Comparison of ENCODE assay signal across 10 cellular contexts in the genomic region with DNA sequence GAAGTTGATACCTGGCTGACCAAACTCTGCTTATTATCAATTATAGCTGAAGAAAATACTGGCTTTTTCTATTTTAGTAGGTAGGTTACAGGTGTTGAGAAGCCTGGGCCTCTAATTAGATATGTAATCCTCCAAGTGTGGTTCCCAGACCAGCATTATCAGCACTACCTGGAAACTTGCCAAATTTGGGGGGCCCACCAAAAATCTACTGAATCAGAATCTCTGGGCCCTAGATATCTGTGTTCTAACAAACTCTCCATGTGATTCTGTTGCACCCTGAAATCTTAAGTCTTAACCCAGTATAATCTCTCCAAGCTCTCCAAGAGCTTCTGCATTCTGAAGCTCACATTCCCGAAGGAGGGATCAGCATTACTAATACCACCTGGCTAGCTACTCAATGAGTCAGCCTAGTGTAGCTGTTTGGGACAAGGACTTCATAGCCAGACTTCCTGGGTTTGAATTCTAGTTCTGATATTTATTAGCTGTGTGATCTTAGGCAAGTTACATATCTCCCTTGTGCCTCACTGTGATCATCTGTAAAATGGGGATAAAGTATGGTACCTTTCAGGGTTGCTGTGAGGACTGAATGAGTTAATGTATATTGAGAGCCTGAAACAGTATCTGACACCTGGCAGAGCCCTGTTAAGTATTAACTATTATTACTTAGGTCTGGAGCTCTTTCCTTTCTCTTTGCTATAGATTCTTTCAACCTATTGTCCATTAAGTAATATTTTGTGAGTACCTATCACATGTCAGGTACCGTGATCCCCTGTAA. TPM values are rescaled to one million over a fixed set of nuclear protein-coding genes. Genes with fewer than 3 reads are reported as not detected.
DNase-seq lines count a peak whose midpoint lies in the region; ATAC-seq, FAIRE-seq and TF ChIP-seq lines count a peak whose summit lies in the region.
"Had no signal": no experiment of that assay in that cellular context is flagged by ENCODE, and none has a peak within 500 bp of the region (broad histone marks: within the 10 kb centered on the region; RNA-seq: fewer than 3 reads in every experiment).

No MANE protein-coding gene starts in this region.

- POLR2A ChIA-PET in HepG2 (lab: Yijun Ruan, JAX): no interaction called here

- ATAC-seq in HepG2 (no peak), right lobe of liver (no peak), GM21576 (IDR thresholded peaks at IDR 0.05; ENCODE audit: unreplicated experiment) (no peak)

- peaks cover 43% of the 10 kb centered on the region for H3K4me1 Mint-ChIP-seq in endodermal cell

- H3K36me3 Mint-ChIP-seq in endodermal cell (ENCODE audit: low read depth): no peaks in the 10 kb centered on the region

- intact Hi-C loops in HepG2 (cut with micrococcal nuclease; ENCODE audit: unreplicated experiment): no loop called here
- intact Hi-C loops in right lobe of liver (cut with DNase I): no loop called here

- peaks cover 0 to 10% of the 10 kb centered on the region in 2 experiments; a peak in 2 of 5 replicates for H3K27me3 ChIP-seq in HepG2 (ENCODE audit: control insufficient read depth in 1 of 2, insufficient read depth in 2 of 2, low read length in 2 of 2)
- H3K27me3 ChIP-seq in right lobe of liver: no peaks in the 10 kb centered on the region
- no peaks in the 10 kb centered on the region for H3K27me3 ChIP-seq in endodermal cell (ENCODE audit: control insufficient read depth, insufficient read depth, low read length, poor library complexity, severe bottlenecking)
- H3K27me3 ChIP-seq in Peyer's patch: no peaks in the 10 kb centered on the region
- H3K27me3 ChIP-seq: stomach had no signal

- peak overlapping the region; percentile 15 for H3K27ac Mint-ChIP-seq in endodermal cell

- in situ Hi-C loops in HepG2 (cut with HindIII; ENCODE audit: extremely low pct_ligation_motif_present, low pct_unique_long_range_greater_than_20kb): no loop called here

- H4K20me1 ChIP-seq in HepG2 (ENCODE audit: insufficient read depth, low read length): no peaks in the 10 kb centered on the region

- TF ChIP-seq CTCF in HepG2 (CRISPR knock-in tag; IDR thresholded peaks at IDR 0.05) (no peak), right lobe of liver (IDR thresholded peaks at IDR 0.05) (no peak), endodermal cell (conservative IDR thresholded peaks at IDR 0.05) (no peak), Peyer's patch (IDR thresholded peaks at IDR 0.05) (peak in 1 of 6 experiments; percentile 5)

- 12% methylated on average over 2 of the region's 2 CpGs for WGBS in HepG2 (ENCODE audit: low lambda C conversion rate)
- WGBS in right lobe of liver (ENCODE audit: insufficient coverage, low coverage, low lambda C conversion rate, missing lambda C conversion rate): 54% methylated on average over 1 of the region's 2 CpGs
- 75 to 81% methylated on average over 1 to 2 of the region's 2 CpGs for WGBS in endodermal cell (ENCODE audit: insufficient coverage in 1 of 2, insufficient read length in 1 of 2), 2 experiments

- no peaks in the 10 kb centered on the region for H3K27me3 Mint-ChIP-seq in endodermal cell (ENCODE audit: insufficient read depth)

- H3K79me2 ChIP-seq in HepG2 (ENCODE audit: insufficient read depth, low read length): no peaks in the 10 kb centered on the region

- no peak for TF ChIP-seq RAD21 in HepG2 (CRISPR knock-in tag; IDR thresholded peaks at IDR 0.05)
- TF ChIP-seq RAD21 in Ishikawa (IDR thresholded peaks at IDR 0.05; ENCODE audit: low read depth): no peak

- H2AFZ ChIP-seq in HepG2 (ENCODE audit: low read length): no peak overlapping the region

- H3K9me3 Mint-ChIP-seq in endodermal cell: no peaks in the 10 kb centered on the region
- H3K9me3 Mint-ChIP-seq: CD14-positive monocyte had no signal

- H3K4me2 ChIP-seq in HepG2 (ENCODE audit: low read depth, low read length): no peak overlapping the region

- H3K9ac ChIP-seq in HepG2 (ENCODE audit: insufficient read depth, low read depth, low read length) (no peak overlapping the region), endodermal cell (ENCODE audit: extremely low read depth, low read length, poor library complexity, severe bottlenecking) (peak overlapping the region; percentile 23)

- CTCF ChIA-PET in HepG2 (lab: Yijun Ruan, JAX; ENCODE audit: low intra/inter-chr PET ratio, low total read pairs): no interaction called here

- TF ChIP-seq EP300 in HepG2 (IDR thresholded peaks at IDR 0.05; ENCODE audit: low read depth in 2 of 2, low read length in 2 of 2) (no peak), HepG2 (CRISPR knock-in tag; IDR thresholded peaks at IDR 0.05; ENCODE audit: borderline replicate concordance) (no peak), Ishikawa (IDR thresholded peaks at IDR 0.05; ENCODE audit: borderline replicate concordance) (no peak)

- TF ChIP-seq POLR2A in HepG2 (IDR thresholded peaks at IDR 0.05; ENCODE audit: insufficient read depth in 1 of 2, low read depth in 2 of 2, low read length in 2 of 2) (no peak), right lobe of liver (IDR thresholded peaks at IDR 0.05) (no peak), Peyer's patch (IDR thresholded peaks at IDR 0.05) (no peak)

- H3K36me3 ChIP-seq in HepG2 (replicated peaks in 1 of 2; ENCODE audit: control insufficient read depth in 1 of 2, insufficient read depth in 2 of 2, low read length in 2 of 2) (no peaks in the 10 kb centered on the region), right lobe of liver (no peaks in the 10 kb centered on the region), endodermal cell (ENCODE audit: control insufficient read depth, insufficient read depth, low read length) (no peaks in the 10 kb centered on the region), Peyer's patch (no peaks in the 10 kb centered on the region)
- H3K36me3 ChIP-seq: stomach had no signal

- H3K4me3 Mint-ChIP-seq in endodermal cell: no peak overlapping the region
- H3K4me3 Mint-ChIP-seq: CD14-positive monocyte had no signal

- H3K27ac ChIP-seq in HepG2 (ENCODE audit: extremely low read length, insufficient read depth, low read length): no peak overlapping the region
- H3K27ac ChIP-seq in right lobe of liver: no peak overlapping the region
- H3K27ac ChIP-seq in endodermal cell (ENCODE audit: low read depth, low read length): no peak overlapping the region
- no peak overlapping the region for H3K27ac ChIP-seq in Peyer's patch
- H3K27ac ChIP-seq: stomach had no signal

- no peak for DNase-seq in HepG2 (ENCODE audit: low spot score)
- no peak for DNase-seq in right lobe of liver
- no peak for DNase-seq in endodermal cell
- DNase-seq in Peyer's patch: no peak
- DNase-seq in germinal center (ENCODE audit: low spot score): no peak
- no peak for DNase-seq in D341Med (ENCODE audit: low spot score)
- DNase-seq: stomach had no signal

- H3K4me1 ChIP-seq in HepG2 (ENCODE audit: insufficient read depth, low read length) (peaks cover 39% of the 10 kb centered on the region), right lobe of liver (no peaks in the 10 kb centered on the region), endodermal cell (ENCODE audit: control insufficient read depth, insufficient read depth, low read length) (peaks cover 6% of the 10 kb centered on the region), Peyer's patch (no peaks in the 10 kb centered on the region)

- no TSS peak for BruUV-seq in HepG2 (replicated peaks; lab: Mats Ljungman, UMichigan)

- no peak for FAIRE-seq in HepG2 (lab: Jason Lieb, UNC)

- H3K9me3 ChIP-seq in HepG2 (ENCODE audit: low read length): no peaks in the 10 kb centered on the region
- H3K9me3 ChIP-seq in right lobe of liver: no peaks in the 10 kb centered on the region
- no peaks in the 10 kb centered on the region for H3K9me3 ChIP-seq in endodermal cell (ENCODE audit: control insufficient read depth, low read length)
- H3K9me3 ChIP-seq in Peyer's patch: no peaks in the 10 kb centered on the region
- H3K9me3 ChIP-seq: stomach had no signal

- H3K4me3 ChIP-seq in HepG2 (replicated peaks in 1 of 3; ENCODE audit: insufficient read depth in 1 of 3, low read depth in 2 of 3, low read length in 3 of 3): no peak overlapping the region
- H3K4me3 ChIP-seq in right lobe of liver: no peak overlapping the region
- no peak overlapping the region for H3K4me3 ChIP-seq in endodermal cell (ENCODE audit: low read length)
- no peak overlapping the region for H3K4me3 ChIP-seq in Peyer's patch
- H3K4me3 ChIP-seq: stomach had no signal

TF ChIP-seq in HepG2, 621 proteins besides CTCF, POLR2A, EP300 and RAD21:
- TF ChIP-seq ZNF629 (CRISPR knock-in tag; conservative IDR thresholded peaks at IDR 0.05) (peak; percentile 80), HES4 (CRISPR knock-in tag; IDR thresholded peaks at IDR 0.05; ENCODE audit: borderline replicate concordance) (no peak)

TF ChIP-seq in Ishikawa, 13 proteins besides CTCF, POLR2A, EP300 and RAD21:
- TF ChIP-seq TAF1 (IDR thresholded peaks at IDR 0.05; ENCODE audit: low read depth) (no peak), NFIC (IDR thresholded peaks at IDR 0.05) (peak; percentile 48), TEAD4 (IDR thresholded peaks at IDR 0.05) (0 out of 2 replicates have a peak, but pooled peaks have one; percentile 26)

RNA-seq across cellular contexts. Expression of a gene that starts 12.5 kb away (rescaled TPM):
- total RNA-seq in HepG2 (2016; rRNA removed; fragmentation: Illumina TruSeq; extraction: Trizol): not detected in 2 replicates
- not detected in 2 replicates for total RNA-seq in HepG2 (2016; cell fraction: cytosol; rRNA removed; fragmentation: Illumina TruSeq; extraction: Trizol; ENCODE audit: low read depth)
- total RNA-seq in HepG2 (2016; cell fraction: insoluble cytoplasmic fraction; rRNA removed; fragmentation: Illumina TruSeq; extraction: Trizol): not detected in 2 replicates
- not detected in 2 replicates for total RNA-seq in HepG2 (2016; cell fraction: membrane; rRNA removed; fragmentation: Illumina TruSeq; extraction: Trizol)
- total RNA-seq in HepG2 (2016; cell fraction: nucleus; rRNA removed; fragmentation: Illumina TruSeq; extraction: Trizol): not detected in 2 replicates
- polyA plus RNA-seq in HepG2 (2011; rRNA removed): not detected in 2 replicates
- not detected in 2 replicates for polyA plus RNA-seq in HepG2 (2011; cell fraction: cytosol; rRNA removed)
- polyA plus RNA-seq in HepG2 (2011; cell fraction: nucleus; rRNA removed): not detected in 2 replicates
- polyA plus RNA-seq in HepG2 (2012): not detected in 2 replicates
- polyA plus RNA-seq in HepG2 (2016; cell fraction: cytosol; fragmentation: Illumina TruSeq; extraction: Trizol; ENCODE audit: low read depth): not detected in 2 replicates
- polyA plus RNA-seq in HepG2 (2016; cell fraction: insoluble cytoplasmic fraction; fragmentation: Illumina TruSeq; extraction: Trizol; ENCODE audit: low read depth): not detected in 2 replicates
- polyA plus RNA-seq in HepG2 (2016; cell fraction: membrane; fragmentation: Illumina TruSeq; extraction: Trizol; ENCODE audit: low read depth): not detected in 2 replicates
- not detected in 2 replicates for polyA plus RNA-seq in HepG2 (2016; cell fraction: nucleus; fragmentation: Illumina TruSeq; extraction: Trizol; ENCODE audit: insufficient read depth, low read depth)
- 0.12 TPM in 1 of 2 replicates, not detected in the other for polyA minus RNA-seq in HepG2 (2011; rRNA and poly(A)+ RNA removed; ENCODE audit: low replicate concordance)
- not detected in 2 replicates for polyA minus RNA-seq in HepG2 (2011; cell fraction: cytosol; rRNA and poly(A)+ RNA removed)
- polyA minus RNA-seq in HepG2 (2011; cell fraction: nucleus; rRNA and poly(A)+ RNA removed): not detected in 2 replicates
- total RNA-seq in right lobe of liver: 1 to 10 TPM in 2 of 6 experiments, under 1 TPM in 4; 0.37 to 1.4 (median 0.75) TPM
- 1 to 10 TPM; 1.5 to 1.9 TPM for total RNA-seq in endodermal cell
- 0.18 TPM for polyA plus RNA-seq in endodermal cell (2013, experiment 1 of 2)
- polyA plus RNA-seq in endodermal cell (2013, experiment 2 of 2): not detected
- 10 to 100 TPM; 12.4 to 81.8 (median 65.2) TPM for total RNA-seq in Peyer's patch

Comparison
In these comparisons a context has a peak if more than half of its experiments do, and no peak if none do; other contexts are left out.
1. RNA of a gene that starts 12.5 kb away (total RNA-seq): 12.4 to 81.8 TPM in Peyer's patch; 1.5 to 1.9 TPM in endodermal cell, 0.37 to 1.4 TPM in right lobe of liver and not detected in HepG2; every median in the first group is over 4 times any median in the second.